Comparison of ENCODE assay signal across 17 cellular contexts in genomic region chr6:137910424-137910834, GRCh38. TPM values are rescaled to one million over a fixed set of nuclear protein-coding genes. Genes with fewer than 3 reads are reported as not detected.
A peak's percentile ranks its signal among the peaks of the same experiment; 100 is the strongest.
DNase-seq lines count a peak whose midpoint lies in the region; ATAC-seq and TF ChIP-seq lines count a peak whose summit lies in the region.
"Had no signal": no experiment of that assay in that cellular context is flagged by ENCODE, and none has a peak within 500 bp of the region (broad histone marks: within the 10 kb centered on the region; RNA-seq: fewer than 3 reads in every experiment).

No MANE protein-coding gene starts in this region.

- no peaks in the 10 kb centered on the region for H3K27me3 Mint-ChIP-seq in activated T-helper 17 cell treated with anti-CD3 and anti-CD28 coated beads, Interleukin-2, amount 50 U/mL, for 72 hours
- no peaks in the 10 kb centered on the region for H3K27me3 Mint-ChIP-seq in Calu3 (ENCODE audit: unreplicated experiment)

- no peaks in the 10 kb centered on the region for H3K27me3 ChIP-seq in HL-60 (ENCODE audit: insufficient read depth, poor library complexity, severe bottlenecking)
- H3K27me3 ChIP-seq: SJSA1, spleen, vagina had no signal

- intact Hi-C loops in Calu3 (cut with micrococcal nuclease; ENCODE audit: unreplicated experiment): no loop called here

- peaks cover 34% of the 10 kb centered on the region for H3K4me1 Mint-ChIP-seq in activated T-helper 17 cell treated with anti-CD3 and anti-CD28 coated beads, Interleukin-2, amount 50 U/mL, for 72 hours
- peaks cover 3% of the 10 kb centered on the region for H3K4me1 Mint-ChIP-seq in Calu3 (ENCODE audit: low read depth, unreplicated experiment)

- no TSS peak for BruUV-seq in Calu3 (replicated peaks; lab: Mats Ljungman, UMichigan)

- peak overlapping the region; percentile 52 for H3K27ac ChIP-seq in HL-60 (replicated peaks)
- H3K27ac ChIP-seq: SJSA1, vagina had no signal

- peak overlapping the region; percentile 57 for H3K4me3 Mint-ChIP-seq in activated T-helper 17 cell treated with anti-CD3 and anti-CD28 coated beads, Interleukin-2, amount 50 U/mL, for 72 hours
- H3K4me3 Mint-ChIP-seq in Calu3 (ENCODE audit: low read depth, unreplicated experiment): no peak overlapping the region
- H3K4me3 Mint-ChIP-seq: nephron had no signal

- DNase-seq in AG20443 (ENCODE audit: low spot score) (peak; percentile 59), HL-60 (ENCODE audit: low read depth in 1 of 2, low spot score in 1 of 2) (peak; percentile 72 to 80), kidney tubule cell (ENCODE audit: low spot score) (peak; percentile 20), hippocampal formation (lab: John Stamatoyannopoulos, UW) (no peak), activated gamma-delta T cell treated with Interleukin-2 at 50 U/mL for 16 hours (no peak), Calu3 (no peak), DMS53 treated with DMSO at 0.1 percent for 48 hours (lab: John Stamatoyannopoulos, UW; ENCODE audit: unreplicated experiment) (no peak)
- DNase-seq: activated CD4-positive, alpha-beta T cell treated with anti-CD3 and anti-CD28 coated beads for 4 hours; activated effector memory CD4-positive, alpha-beta T cell treated with Interleukin-2 at 50 U/mL for 16 hours; central memory CD4-positive, alpha-beta T cell; MM.1S; NCI-H345; spleen had no signal

- H3K4me3 ChIP-seq in HL-60 (replicated peaks; ENCODE audit: insufficient read depth, low read length): no peak overlapping the region
- H3K4me3 ChIP-seq: SJSA1, spleen, vagina had no signal

- no peaks in the 10 kb centered on the region for H3K36me3 Mint-ChIP-seq in activated T-helper 17 cell treated with anti-CD3 and anti-CD28 coated beads, Interleukin-2, amount 50 U/mL, for 72 hours (ENCODE audit: low read depth)
- no peaks in the 10 kb centered on the region for H3K36me3 Mint-ChIP-seq in Calu3 (ENCODE audit: insufficient read depth, unreplicated experiment)

- no peak for ATAC-seq in activated T-helper 17 cell treated with anti-CD3 and anti-CD28 coated beads, Interleukin-2, amount 50 U/mL, for 72 hours (replicated peaks)

- no peak overlapping the region for H3K27ac Mint-ChIP-seq in activated T-helper 17 cell treated with anti-CD3 and anti-CD28 coated beads, Interleukin-2, amount 50 U/mL, for 72 hours
- H3K27ac Mint-ChIP-seq in Calu3 (ENCODE audit: unreplicated experiment): no peak overlapping the region
- H3K27ac Mint-ChIP-seq: nephron had no signal

- CTCF ChIA-PET in Calu3 (lab: Charles Lee): no interaction called here

- peaks cover 4% of the 10 kb centered on the region for H3K9me3 Mint-ChIP-seq in activated T-helper 17 cell treated with anti-CD3 and anti-CD28 coated beads, Interleukin-2, amount 50 U/mL, for 72 hours
- no peaks in the 10 kb centered on the region for H3K9me3 Mint-ChIP-seq in Calu3 (ENCODE audit: low read depth, unreplicated experiment)

- TF ChIP-seq CTCF in HL-60 (IDR thresholded peaks at IDR 0.05; ENCODE audit: insufficient read depth, low read length): no peak
- no peak for TF ChIP-seq CTCF in Calu3 (IDR thresholded peaks at IDR 0.05; ENCODE audit: unreplicated experiment)

RNA-seq across cellular contexts. Expression of gene TNFAIP3, which starts 43.4 kb away (rescaled TPM):
- 100 to 1,000 TPM; 254 to 663 TPM for total RNA-seq in activated T-helper 17 cell treated with anti-CD3 and anti-CD28 coated beads, Interleukin-2, amount 50 U/mL, for 72 hours
- 19.4 and 22.6 TPM in 2 replicates for total RNA-seq in Calu3 (2022)

Comparison
In these comparisons a context has a peak if more than half of its experiments do, and no peak if none do; other contexts are left out.
1. DNase-seq: peak in AG20443 (single experiment), HL-60 (2 of 2) and kidney tubule cell (single experiment); none in hippocampal formation (0 of 2), activated gamma-delta T cell treated with Interleukin-2 at 50 U/mL for 16 hours (single experiment), Calu3 (single experiment) and DMS53 treated with DMSO at 0.1 percent for 48 hours (single experiment).
2. RNA of gene TNFAIP3, which starts 43.4 kb away (total RNA-seq): 254 to 663 TPM in activated T-helper 17 cell treated with anti-CD3 and anti-CD28 coated beads, Interleukin-2, amount 50 U/mL, for 72 hours; 19.4 to 22.6 TPM in Calu3; every median in the first group is over 10 times any median in the second.